Comparison of ENCODE assay signal across 16 cellular contexts in the genomic region with DNA sequence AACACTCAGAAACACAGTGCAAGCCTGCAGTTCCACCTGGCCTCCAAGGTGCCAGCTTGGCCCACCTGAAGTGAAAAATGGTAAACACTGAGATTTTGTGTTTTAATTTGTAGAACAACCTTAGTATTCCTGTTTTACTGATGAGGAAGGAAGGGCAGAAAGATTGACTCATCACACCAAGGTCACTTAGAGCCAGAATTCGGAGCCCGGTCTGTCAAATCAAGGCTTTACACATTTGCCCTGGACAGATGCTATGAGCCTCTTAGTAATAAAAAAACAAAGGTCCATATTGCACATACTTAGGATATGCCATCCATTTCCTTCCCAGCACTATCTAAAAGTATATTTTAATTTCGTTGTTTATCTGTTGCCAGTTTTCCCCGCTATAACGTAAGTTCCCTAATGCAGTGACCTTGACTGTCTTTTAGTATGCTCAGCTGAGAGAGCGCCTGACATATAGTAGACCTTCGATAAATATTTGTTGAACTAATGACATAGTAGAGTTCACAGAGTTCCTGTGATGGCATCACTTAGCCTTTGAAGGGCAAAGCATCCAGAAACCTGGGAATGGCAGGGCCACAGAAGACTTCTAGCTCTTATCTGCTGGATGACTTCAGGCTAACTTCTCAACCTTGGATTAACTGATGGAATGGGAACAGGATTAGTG. TPM values are rescaled to one million over a fixed set of nuclear protein-coding genes. Genes with fewer than 3 reads are reported as not detected.
DNase-seq lines count a peak whose midpoint lies in the region; ATAC-seq, FAIRE-seq and TF ChIP-seq lines count a peak whose summit lies in the region.
"Had no signal": no experiment of that assay in that cellular context is flagged by ENCODE, and none has a peak within 500 bp of the region (broad histone marks: within the 10 kb centered on the region; RNA-seq: fewer than 3 reads in every experiment).

No MANE protein-coding gene starts in this region.

- TF ChIP-seq EP300 in A549 (IDR thresholded peaks at IDR 0.05), result no peak

- H3K9me3 ChIP-seq in A549 (no peaks in the 10 kb centered on the region), GM23248 (ENCODE audit: low read depth) (no peaks in the 10 kb centered on the region), adipocyte (ENCODE audit: control insufficient read depth, low read length) (no peaks in the 10 kb centered on the region)
- H3K9me3 ChIP-seq: BLaER1 treated with 17β-estradiol and CSF1 and Interleukin-3, amounts not matched to agents 10 nM and 100 nM; esophagus squamous epithelium; SJCRH30 had no signal

- DNase-seq in A549 (ENCODE audit: low read depth in 1 of 2, low spot score in 1 of 2), result no peak
- DNase-seq in GM23248, result peak; percentile 86
- no peak for DNase-seq in adipocyte (ENCODE audit: low read depth)
- DNase-seq in lung microvascular endothelial cell (ENCODE audit: low read depth in 2 of 2), result peak; percentile 36 to 59
- DNase-seq in CD14-positive monocyte (ENCODE audit: low spot score), result no peak
- no peak for DNase-seq in GDM1 (lab: John Stamatoyannopoulos, UW)
- DNase-seq: activated T-cell treated with anti-CD3 and anti-CD28 coated beads, Interleukin-2, amount 50 U/mL, for 4 hours; esophagus squamous epithelium; NCI-H1694; SJCRH30; stimulated activated CD4-positive, alpha-beta T cell treated with anti-CD3 and anti-CD28 coated beads, Interleukin-12 subunit alpha, Interleukin-12 subunit beta, amount 100 ng/mL, for 4 hours had no signal

- intact Hi-C loops in CD14-positive monocyte (cut with micrococcal nuclease), result no loop called here

- H3K4me2 ChIP-seq in A549 (no peak overlapping the region), GM23248 (ENCODE audit: unreplicated experiment) (peak overlapping the region; percentile 60)

- H3K27ac Mint-ChIP-seq in stimulated activated memory B cell treated with anti-CD40 and anti-IgM and Interleukin-4, amounts not matched to agents 10 μg/mL and 1 μg/mL and 100 μg/mL, for 72 hours, result no peak overlapping the region
- peak overlapping the region in 2 of 7 donors; percentile 22 to 40 for H3K27ac Mint-ChIP-seq in CD14-positive monocyte

- peaks cover 10% of the 10 kb centered on the region for H3K79me2 ChIP-seq in GM23248 (ENCODE audit: insufficient read depth)

- no peak for FAIRE-seq in A549 (lab: Jason Lieb, UNC)
- FAIRE-seq: bronchial epithelial cell had no signal

- no peaks in the 10 kb centered on the region for H3K9me2 ChIP-seq in GM23248 (ENCODE audit: insufficient read depth)

- POLR2A ChIA-PET in A549 (lab: Yijun Ruan, JAX), result interaction anchor here (1.9 kb wide), 1 partner anchor 37 kb away, joined by 12 read pairs; the partner anchor contains the start of gene KPNB1

- H3K9me3 Mint-ChIP-seq in stimulated activated memory B cell treated with anti-CD40 and anti-IgM and Interleukin-4, amounts not matched to agents 10 μg/mL and 1 μg/mL and 100 μg/mL, for 72 hours, result no peaks in the 10 kb centered on the region
- peaks cover 0 to 6% (median 0%) of the 10 kb centered on the region in 7 donors for H3K9me3 Mint-ChIP-seq in CD14-positive monocyte
- H3K9me3 Mint-ChIP-seq: activated T-cell treated with anti-CD3 and anti-CD28 coated beads, Interleukin-2, amount 50 U/mL, for 4 hours had no signal

- H4K20me1 ChIP-seq in GM23248 (ENCODE audit: insufficient read depth), result no peaks in the 10 kb centered on the region

- TF ChIP-seq CTCF in A549 (IDR thresholded peaks at IDR 0.05) (no peak), CD14-positive monocyte (IDR thresholded peaks at IDR 0.05) (no peak)

- H3K4me3 ChIP-seq in A549 (no peak overlapping the region), GM23248 (no peak overlapping the region), adipocyte (ENCODE audit: low read length) (peak overlapping the region; percentile 2)
- H3K4me3 ChIP-seq: BLaER1 treated with 17β-estradiol and CSF1 and Interleukin-3, amounts not matched to agents 10 nM and 100 nM; esophagus squamous epithelium; SJCRH30 had no signal

- H3K36me3 Mint-ChIP-seq in stimulated activated memory B cell treated with anti-CD40 and anti-IgM and Interleukin-4, amounts not matched to agents 10 μg/mL and 1 μg/mL and 100 μg/mL, for 72 hours, result peaks cover 43% of the 10 kb centered on the region
- H3K36me3 Mint-ChIP-seq in CD14-positive monocyte, result peaks cover 40 to 53% of the 10 kb centered on the region in 2 donors

- H3K4me1 ChIP-seq in A549 (peaks cover 29% of the 10 kb centered on the region; the same call in 2 of the 3 replicates), GM23248 (ENCODE audit: insufficient read depth) (peaks cover 48% of the 10 kb centered on the region), adipocyte (ENCODE audit: control insufficient read depth, insufficient read depth, low read length) (peaks cover 45% of the 10 kb centered on the region)
- H3K4me1 ChIP-seq: SJCRH30 had no signal

- H3K27me3 Mint-ChIP-seq in stimulated activated memory B cell treated with anti-CD40 and anti-IgM and Interleukin-4, amounts not matched to agents 10 μg/mL and 1 μg/mL and 100 μg/mL, for 72 hours, result no peaks in the 10 kb centered on the region
- H3K27me3 Mint-ChIP-seq in CD14-positive monocyte (ENCODE audit: low read depth in 3 of 3), result peaks cover 0 to 7% (median 4%) of the 10 kb centered on the region in 3 donors

- 88% methylated on average over 7 of the region's 7 CpGs for WGBS in A549 (ENCODE audit: missing lambda C conversion rate)
- 68 to 70% methylated on average over 7 of the region's 7 CpGs for WGBS in GM23248 (ENCODE audit: low coverage in 1 of 2, low lambda C conversion rate in 2 of 2, missing lambda C conversion rate in 2 of 2), 2 experiments

- ATAC-seq in A549, result peak; percentile 7 to 13; a peak in 4 of 6 replicates
- no peak for ATAC-seq in GM18909 (IDR thresholded peaks at IDR 0.05; ENCODE audit: poor library complexity, unreplicated experiment)
- ATAC-seq in stimulated activated memory B cell treated with anti-CD40 and anti-IgM and Interleukin-4, amounts not matched to agents 10 μg/mL and 1 μg/mL and 100 μg/mL, for 72 hours, result no peak
- ATAC-seq: activated T-cell treated with anti-CD3 and anti-CD28 coated beads, Interleukin-2, amount 50 U/mL, for 4 hours had no signal

- H3K9ac ChIP-seq in GM23248, result peak overlapping the region; percentile 67
- H3K9ac ChIP-seq in adipocyte (ENCODE audit: low read length), result peak overlapping the region; percentile 56

- H3K27me3 ChIP-seq in GM23248 (replicated peaks; ENCODE audit: insufficient read depth), result no peaks in the 10 kb centered on the region
- H3K27me3 ChIP-seq in adipocyte (replicated peaks; ENCODE audit: control insufficient read depth, insufficient read depth, low read length), result no peaks in the 10 kb centered on the region
- H3K27me3 ChIP-seq: BLaER1 treated with 17β-estradiol and CSF1 and Interleukin-3, amounts not matched to agents 10 nM and 100 nM; esophagus squamous epithelium; SJCRH30 had no signal

- TF ChIP-seq RAD21 in A549 (conservative IDR thresholded peaks at IDR 0.05 in 1 of 2, IDR thresholded peaks at IDR 0.05 in 1 of 2), result no peak

- in situ Hi-C loops in GM23248 (cut with MboI), result no loop called here

- CTCF ChIA-PET in A549 (lab: Yijun Ruan, JAX), result interaction anchor here (0.8 to 3.4 kb wide), 8 partner anchors 8 to 263 kb away, joined by 3 to 43 read pairs (median 4); no protein-coding TSS in a partner anchor

- no peak overlapping the region for H2AFZ ChIP-seq in GM23248

- H3K36me3 ChIP-seq in GM23248 (ENCODE audit: low read depth), result peaks cover 22% of the 10 kb centered on the region
- H3K36me3 ChIP-seq in adipocyte (ENCODE audit: control insufficient read depth, insufficient read depth, low read length, severe bottlenecking), result peaks cover 30% of the 10 kb centered on the region

- H3K27ac ChIP-seq in A549 (no peak overlapping the region), GM23248 (peak overlapping the region; percentile 91)
- H3K27ac ChIP-seq: SJCRH30, WERI-Rb-1 had no signal

- no peak for TF ChIP-seq POLR2A in A549 (IDR thresholded peaks at IDR 0.05; ENCODE audit: low read length)

- no peaks in the 10 kb centered on the region for H3K4me1 Mint-ChIP-seq in stimulated activated memory B cell treated with anti-CD40 and anti-IgM and Interleukin-4, amounts not matched to agents 10 μg/mL and 1 μg/mL and 100 μg/mL, for 72 hours
- H3K4me1 Mint-ChIP-seq in CD14-positive monocyte, result peaks cover 22% of the 10 kb centered on the region

- no peak overlapping the region for H3K4me3 Mint-ChIP-seq in stimulated activated memory B cell treated with anti-CD40 and anti-IgM and Interleukin-4, amounts not matched to agents 10 μg/mL and 1 μg/mL and 100 μg/mL, for 72 hours
- H3K4me3 Mint-ChIP-seq in CD14-positive monocyte, result no peak overlapping the region
- H3K4me3 Mint-ChIP-seq: activated T-cell treated with anti-CD3 and anti-CD28 coated beads, Interleukin-2, amount 50 U/mL, for 4 hours had no signal

- H3F3A ChIP-seq in GM23248 (ENCODE audit: insufficient read depth), result peaks cover 64% of the 10 kb centered on the region

RNA-seq across cellular contexts. Expression of gene TBKBP1, which starts 7.2 kb away (rescaled TPM):
- polyA plus RNA-seq in A549 (2011; rRNA removed) (3.3 and 3.4 TPM in 2 replicates), A549 (2017; fragmentation: RNase III; extraction: RNeasy Plus Mini Kit Qiagen cat#74134 plus additional on column Dnase treatment) (7.1 to 9.5 TPM (median 9.3 TPM) in 3 replicates), GM23248 (2016; fragmentation: Nextera tagmentation; extraction: Ambion mirVana) (1.1 and 1.2 TPM in 2 replicates), CD14-positive monocyte (under 1 TPM; 0.22 to 0.45 TPM)
- 5.8 and 8.3 TPM in 2 replicates for polyA plus RNA-seq in A549 (2012; cell fraction: cytosol; rRNA removed)
- polyA plus RNA-seq in A549 (2012; cell fraction: nucleus; rRNA removed), result 12.9 and 18.7 TPM in 2 replicates
- polyA minus RNA-seq in A549 (2011; rRNA and poly(A)+ RNA removed), result 3.0 and 3.7 TPM in 2 replicates
- 12.3 and 25.8 TPM in 2 replicates for total RNA-seq in GM23248 (2014; rRNA removed; shearing (Covaris generic))
- 5.6 and 5.7 TPM in 2 replicates for total RNA-seq in lung microvascular endothelial cell

RNA-seq across cellular contexts. Expression of gene KPNB1, which starts 37.1 kb away (rescaled TPM):
- polyA plus RNA-seq in A549 (2011; rRNA removed) (358 and 452 TPM in 2 replicates), A549 (2017; fragmentation: RNase III; extraction: RNeasy Plus Mini Kit Qiagen cat#74134 plus additional on column Dnase treatment) (315 to 338 TPM (median 320 TPM) in 3 replicates), GM23248 (2016; fragmentation: Nextera tagmentation; extraction: Ambion mirVana) (54.5 and 59.5 TPM in 2 replicates), CD14-positive monocyte (10 to 100 TPM in 1 of 2 donors, 1 to 10 TPM in 1; 5.8 to 13.2 TPM)
- 106 and 139 TPM in 2 replicates for polyA plus RNA-seq in A549 (2012; cell fraction: cytosol; rRNA removed)
- 126 and 194 TPM in 2 replicates for polyA plus RNA-seq in A549 (2012; cell fraction: nucleus; rRNA removed)
- 388 and 417 TPM in 2 replicates for polyA minus RNA-seq in A549 (2011; rRNA and poly(A)+ RNA removed)
- 421 and 423 TPM in 2 replicates for total RNA-seq in GM23248 (2014; rRNA removed; shearing (Covaris generic))
- 167 and 179 TPM in 2 replicates for total RNA-seq in lung microvascular endothelial cell

RNA-seq across cellular contexts. Expression of gene TBX21, which starts 46.2 kb away (rescaled TPM):
- 0.03 TPM in 1 of 2 replicates, not detected in the other for polyA plus RNA-seq in A549 (2011; rRNA removed)
- 0.04 TPM in 1 of 2 replicates, not detected in the other for polyA plus RNA-seq in A549 (2012; cell fraction: cytosol; rRNA removed)
- 0.02 TPM in 1 of 2 replicates, not detected in the other for polyA plus RNA-seq in A549 (2012; cell fraction: nucleus; rRNA removed)
- 0.04 TPM in 1 of 3 replicates, not detected in the others for polyA plus RNA-seq in A549 (2017; fragmentation: RNase III; extraction: RNeasy Plus Mini Kit Qiagen cat#74134 plus additional on column Dnase treatment)
- not detected in 2 replicates for polyA minus RNA-seq in A549 (2011; rRNA and poly(A)+ RNA removed)
- total RNA-seq in GM23248 (2014; rRNA removed; shearing (Covaris generic)), result not detected in 2 replicates
- polyA plus RNA-seq in GM23248 (2016; fragmentation: Nextera tagmentation; extraction: Ambion mirVana), result not detected in 2 replicates
- not detected in 2 replicates for total RNA-seq in lung microvascular endothelial cell
- under 1 TPM; 0.13 to 0.16 TPM for polyA plus RNA-seq in CD14-positive monocyte
- total RNA-seq: bronchial epithelial cell, SJCRH30 had no signal

Comparison
In these comparisons a context has a peak if more than half of its experiments do, and no peak if none do; other contexts are left out.
1. ATAC-seq: peak in A549 (2 of 2); none in GM18909 (single experiment) and stimulated activated memory B cell treated with anti-CD40 and anti-IgM and Interleukin-4, amounts not matched to agents 10 μg/mL and 1 μg/mL and 100 μg/mL, for 72 hours (single experiment).
2. DNase-seq: peak in GM23248 (single experiment) and lung microvascular endothelial cell (2 of 2); none in A549 (0 of 2), adipocyte (single experiment), CD14-positive monocyte (single experiment) and GDM1 (single experiment).